Comparison of ENCODE assay signal across 14 cellular contexts in genomic region chr1:221919743-221920142, GRCh38.
DNase-seq lines count a peak whose midpoint lies in the region; ATAC-seq and TF ChIP-seq lines count a peak whose summit lies in the region.
"Had no signal": no experiment of that assay in that cellular context is flagged by ENCODE, and none has a peak within 500 bp of the region (broad histone marks: within the 10 kb centered on the region; RNA-seq: fewer than 3 reads in every experiment).

No MANE protein-coding gene starts in this region.

- H2AFZ ChIP-seq in MM.1S (ENCODE audit: low read length) = peak overlapping the region; percentile 32; the same call in 1 of the 2 replicates

- DNase-seq in MM.1S (peak; percentile 58), HCEC 1CT (no peak)
- DNase-seq in effector CD4-positive, alpha-beta T cell = no peak
- DNase-seq: C1 segment of cervical spinal cord; Calu3; CD4-positive, alpha-beta memory T cell; COR-L47; DMS53; DMS79 treated with DMSO at 0.1 percent for 48 hours; H7 had no signal

- H3K4me3 ChIP-seq in MM.1S (ENCODE audit: low read length) = no peak overlapping the region

- H3F3A ChIP-seq in MM.1S (ENCODE audit: insufficient read depth, low read length) = 0 out of 2 replicates have a peak, but pooled peaks cover 5% of the 10 kb centered on the region

- no peaks in the 10 kb centered on the region for H3K36me3 ChIP-seq in MM.1S (replicated peaks; ENCODE audit: insufficient read depth, low read length)

- H3K4me2 ChIP-seq in MM.1S (ENCODE audit: low read depth, low read length) = peak overlapping the region; percentile 9; the same call in 1 of the 2 replicates

- peaks cover 21% of the 10 kb centered on the region for H3K4me1 ChIP-seq in MM.1S (ENCODE audit: low read length)

- no peaks in the 10 kb centered on the region for H3K9me3 ChIP-seq in MM.1S (replicated peaks; ENCODE audit: insufficient read depth, low read length)

- peak; percentile 45 for ATAC-seq in GM19043 (IDR thresholded peaks at IDR 0.05; ENCODE audit: low read depth, unreplicated experiment)
- ATAC-seq in HG02798 (IDR thresholded peaks at IDR 0.05; ENCODE audit: poor library complexity, unreplicated experiment) = peak; percentile 31
- no peak for ATAC-seq in GM18867 (IDR thresholded peaks at IDR 0.05; ENCODE audit: unreplicated experiment)
- ATAC-seq: HCT116 had no signal

- no peaks in the 10 kb centered on the region for H4K20me1 ChIP-seq in MM.1S (ENCODE audit: insufficient read depth, low read length)

- H3K27ac ChIP-seq in MM.1S (ENCODE audit: low read length) = peak overlapping the region; percentile 39; the same call in 1 of the 2 replicates

- no peaks in the 10 kb centered on the region for H3K9me2 ChIP-seq in MM.1S (replicated peaks; ENCODE audit: insufficient read depth, low read length)

- no peaks in the 10 kb centered on the region for H3K27me3 ChIP-seq in MM.1S (replicated peaks; ENCODE audit: insufficient read depth, low read length)

- no peaks in the 10 kb centered on the region for H3K79me2 ChIP-seq in MM.1S (ENCODE audit: low read length)

- no peak overlapping the region for H3K9ac ChIP-seq in MM.1S (ENCODE audit: low read length)

- TF ChIP-seq CTCF in MM.1S (IDR thresholded peaks at IDR 0.05; ENCODE audit: low read length) = no peak
